In genomic region chr1:55277377-55278130, GRCh38 we compare ENCODE assay signal across 1 cellular context.
TF ChIP-seq lines count a peak whose summit lies in the region.

No MANE protein-coding gene starts in this region.

TF ChIP-seq in K562, 482 proteins besides CTCF, POLR2A, EP300 and RAD21 (continued from another document and continues in another):
- TF ChIP-seq, protein P1, sequence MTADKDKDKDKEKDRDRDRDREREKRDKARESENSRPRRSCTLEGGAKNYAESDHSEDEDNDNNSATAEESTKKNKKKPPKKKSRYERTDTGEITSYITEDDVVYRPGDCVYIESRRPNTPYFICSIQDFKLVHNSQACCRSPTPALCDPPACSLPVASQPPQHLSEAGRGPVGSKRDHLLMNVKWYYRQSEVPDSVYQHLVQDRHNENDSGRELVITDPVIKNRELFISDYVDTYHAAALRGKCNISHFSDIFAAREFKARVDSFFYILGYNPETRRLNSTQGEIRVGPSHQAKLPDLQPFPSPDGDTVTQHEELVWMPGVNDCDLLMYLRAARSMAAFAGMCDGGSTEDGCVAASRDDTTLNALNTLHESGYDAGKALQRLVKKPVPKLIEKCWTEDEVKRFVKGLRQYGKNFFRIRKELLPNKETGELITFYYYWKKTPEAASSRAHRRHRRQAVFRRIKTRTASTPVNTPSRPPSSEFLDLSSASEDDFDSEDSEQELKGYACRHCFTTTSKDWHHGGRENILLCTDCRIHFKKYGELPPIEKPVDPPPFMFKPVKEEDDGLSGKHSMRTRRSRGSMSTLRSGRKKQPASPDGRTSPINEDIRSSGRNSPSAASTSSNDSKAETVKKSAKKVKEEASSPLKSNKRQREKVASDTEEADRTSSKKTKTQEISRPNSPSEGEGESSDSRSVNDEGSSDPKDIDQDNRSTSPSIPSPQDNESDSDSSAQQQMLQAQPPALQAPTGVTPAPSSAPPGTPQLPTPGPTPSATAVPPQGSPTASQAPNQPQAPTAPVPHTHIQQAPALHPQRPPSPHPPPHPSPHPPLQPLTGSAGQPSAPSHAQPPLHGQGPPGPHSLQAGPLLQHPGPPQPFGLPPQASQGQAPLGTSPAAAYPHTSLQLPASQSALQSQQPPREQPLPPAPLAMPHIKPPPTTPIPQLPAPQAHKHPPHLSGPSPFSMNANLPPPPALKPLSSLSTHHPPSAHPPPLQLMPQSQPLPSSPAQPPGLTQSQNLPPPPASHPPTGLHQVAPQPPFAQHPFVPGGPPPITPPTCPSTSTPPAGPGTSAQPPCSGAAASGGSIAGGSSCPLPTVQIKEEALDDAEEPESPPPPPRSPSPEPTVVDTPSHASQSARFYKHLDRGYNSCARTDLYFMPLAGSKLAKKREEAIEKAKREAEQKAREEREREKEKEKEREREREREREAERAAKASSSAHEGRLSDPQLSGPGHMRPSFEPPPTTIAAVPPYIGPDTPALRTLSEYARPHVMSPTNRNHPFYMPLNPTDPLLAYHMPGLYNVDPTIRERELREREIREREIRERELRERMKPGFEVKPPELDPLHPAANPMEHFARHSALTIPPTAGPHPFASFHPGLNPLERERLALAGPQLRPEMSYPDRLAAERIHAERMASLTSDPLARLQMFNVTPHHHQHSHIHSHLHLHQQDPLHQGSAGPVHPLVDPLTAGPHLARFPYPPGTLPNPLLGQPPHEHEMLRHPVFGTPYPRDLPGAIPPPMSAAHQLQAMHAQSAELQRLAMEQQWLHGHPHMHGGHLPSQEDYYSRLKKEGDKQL (CRISPR knock-in tag; IDR thresholded peaks at IDR 0.05; ENCODE audit: borderline replicate concordance) = no peak
- TF ChIP-seq ZNF41 (CRISPR knock-in tag; conservative IDR thresholded peaks at IDR 0.05) (no peak), ARNT (IDR thresholded peaks at IDR 0.05) (no peak), ZNF143 (CRISPR knock-in tag; IDR thresholded peaks at IDR 0.05) (no peak), CSDE1 (IDR thresholded peaks at IDR 0.05) (no peak), JUND (IDR thresholded peaks at IDR 0.05; ENCODE audit: borderline replicate concordance, low read depth, low read length) (peak; percentile 83), JUND (tag; IDR thresholded peaks at IDR 0.05; ENCODE audit: borderline replicate concordance, low read depth, low read length) (peak; percentile 76; the same call in 2 of the 3 replicates), ZNF197 (CRISPR knock-in tag; IDR thresholded peaks at IDR 0.05; ENCODE audit: low read depth) (no peak), ZNF232 (CRISPR knock-in tag; IDR thresholded peaks at IDR 0.05) (no peak), CREM (IDR thresholded peaks at IDR 0.05; ENCODE audit: low read depth) (peak; percentile 81), EWSR1 (IDR thresholded peaks at IDR 0.05; ENCODE audit: borderline replicate concordance, low read depth, partially characterized antibody) (no peak), MED1 (CRISPR knock-in tag; IDR thresholded peaks at IDR 0.05; ENCODE audit: borderline replicate concordance) (no peak), VEZF1 (CRISPR knock-in tag; IDR thresholded peaks at IDR 0.05) (no peak), RFX7 (CRISPR knock-in tag; IDR thresholded peaks at IDR 0.05) (no peak), FOXJ3 (CRISPR knock-in tag; IDR thresholded peaks at IDR 0.05) (no peak), CBFA2T3 (IDR thresholded peaks at IDR 0.05) (no peak), ZNF280A (IDR thresholded peaks at IDR 0.05; ENCODE audit: low read depth, partially characterized antibody) (no peak), EP400 (IDR thresholded peaks at IDR 0.05) (peak; percentile 34; the same call in 1 of the 2 replicates), U2AF1 (optimal IDR thresholded peaks at IDR 0.05; ENCODE audit: low read depth, low read length) (no peak), GTF2F1 (IDR thresholded peaks at IDR 0.05; ENCODE audit: low read depth, low read length) (no peak), RBBP5 (IDR thresholded peaks at IDR 0.05; ENCODE audit: borderline replicate concordance, insufficient read depth, low read length, poor library complexity, severe bottlenecking) (peak; percentile 27), NR2F6 (CRISPR knock-in tag; IDR thresholded peaks at IDR 0.05) (no peak), ZNF280B (CRISPR knock-in tag; IDR thresholded peaks at IDR 0.05) (no peak), ZNF586 (CRISPR knock-in tag; conservative IDR thresholded peaks at IDR 0.05) (no peak), XRCC4 (IDR thresholded peaks at IDR 0.05; ENCODE audit: extremely low read depth, insufficient read depth, insufficient read length) (no peak), ZNF699 (CRISPR knock-in tag; IDR thresholded peaks at IDR 0.05; ENCODE audit: insufficient replicate concordance) (no peak), IRF1 (CRISPR knock-in tag; IDR thresholded peaks at IDR 0.05; ENCODE audit: borderline replicate concordance) (no peak), STAT5A (IDR thresholded peaks at IDR 0.05; ENCODE audit: borderline replicate concordance, low read length) (no peak)
- TF ChIP-seq, protein P2, sequence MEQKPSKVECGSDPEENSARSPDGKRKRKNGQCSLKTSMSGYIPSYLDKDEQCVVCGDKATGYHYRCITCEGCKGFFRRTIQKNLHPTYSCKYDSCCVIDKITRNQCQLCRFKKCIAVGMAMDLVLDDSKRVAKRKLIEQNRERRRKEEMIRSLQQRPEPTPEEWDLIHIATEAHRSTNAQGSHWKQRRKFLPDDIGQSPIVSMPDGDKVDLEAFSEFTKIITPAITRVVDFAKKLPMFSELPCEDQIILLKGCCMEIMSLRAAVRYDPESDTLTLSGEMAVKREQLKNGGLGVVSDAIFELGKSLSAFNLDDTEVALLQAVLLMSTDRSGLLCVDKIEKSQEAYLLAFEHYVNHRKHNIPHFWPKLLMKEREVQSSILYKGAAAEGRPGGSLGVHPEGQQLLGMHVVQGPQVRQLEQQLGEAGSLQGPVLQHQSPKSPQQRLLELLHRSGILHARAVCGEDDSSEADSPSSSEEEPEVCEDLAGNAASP (IDR thresholded peaks at IDR 0.05) = no peak
- TF ChIP-seq, protein P3, sequence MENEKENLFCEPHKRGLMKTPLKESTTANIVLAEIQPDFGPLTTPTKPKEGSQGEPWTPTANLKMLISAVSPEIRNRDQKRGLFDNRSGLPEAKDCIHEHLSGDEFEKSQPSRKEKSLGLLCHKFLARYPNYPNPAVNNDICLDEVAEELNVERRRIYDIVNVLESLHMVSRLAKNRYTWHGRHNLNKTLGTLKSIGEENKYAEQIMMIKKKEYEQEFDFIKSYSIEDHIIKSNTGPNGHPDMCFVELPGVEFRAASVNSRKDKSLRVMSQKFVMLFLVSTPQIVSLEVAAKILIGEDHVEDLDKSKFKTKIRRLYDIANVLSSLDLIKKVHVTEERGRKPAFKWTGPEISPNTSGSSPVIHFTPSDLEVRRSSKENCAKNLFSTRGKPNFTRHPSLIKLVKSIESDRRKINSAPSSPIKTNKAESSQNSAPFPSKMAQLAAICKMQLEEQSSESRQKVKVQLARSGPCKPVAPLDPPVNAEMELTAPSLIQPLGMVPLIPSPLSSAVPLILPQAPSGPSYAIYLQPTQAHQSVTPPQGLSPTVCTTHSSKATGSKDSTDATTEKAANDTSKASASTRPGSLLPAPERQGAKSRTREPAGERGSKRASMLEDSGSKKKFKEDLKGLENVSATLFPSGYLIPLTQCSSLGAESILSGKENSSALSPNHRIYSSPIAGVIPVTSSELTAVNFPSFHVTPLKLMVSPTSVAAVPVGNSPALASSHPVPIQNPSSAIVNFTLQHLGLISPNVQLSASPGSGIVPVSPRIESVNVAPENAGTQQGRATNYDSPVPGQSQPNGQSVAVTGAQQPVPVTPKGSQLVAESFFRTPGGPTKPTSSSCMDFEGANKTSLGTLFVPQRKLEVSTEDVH (IDR thresholded peaks at IDR 0.05; ENCODE audit: low read depth, partially characterized antibody) = no peak
- TF ChIP-seq, protein P4, sequence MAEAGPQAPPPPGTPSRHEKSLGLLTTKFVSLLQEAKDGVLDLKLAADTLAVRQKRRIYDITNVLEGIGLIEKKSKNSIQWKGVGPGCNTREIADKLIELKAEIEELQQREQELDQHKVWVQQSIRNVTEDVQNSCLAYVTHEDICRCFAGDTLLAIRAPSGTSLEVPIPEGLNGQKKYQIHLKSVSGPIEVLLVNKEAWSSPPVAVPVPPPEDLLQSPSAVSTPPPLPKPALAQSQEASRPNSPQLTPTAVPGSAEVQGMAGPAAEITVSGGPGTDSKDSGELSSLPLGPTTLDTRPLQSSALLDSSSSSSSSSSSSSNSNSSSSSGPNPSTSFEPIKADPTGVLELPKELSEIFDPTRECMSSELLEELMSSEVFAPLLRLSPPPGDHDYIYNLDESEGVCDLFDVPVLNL (CRISPR knock-in tag; IDR thresholded peaks at IDR 0.05; ENCODE audit: low read depth) = no peak
- TF ChIP-seq, protein P5, sequence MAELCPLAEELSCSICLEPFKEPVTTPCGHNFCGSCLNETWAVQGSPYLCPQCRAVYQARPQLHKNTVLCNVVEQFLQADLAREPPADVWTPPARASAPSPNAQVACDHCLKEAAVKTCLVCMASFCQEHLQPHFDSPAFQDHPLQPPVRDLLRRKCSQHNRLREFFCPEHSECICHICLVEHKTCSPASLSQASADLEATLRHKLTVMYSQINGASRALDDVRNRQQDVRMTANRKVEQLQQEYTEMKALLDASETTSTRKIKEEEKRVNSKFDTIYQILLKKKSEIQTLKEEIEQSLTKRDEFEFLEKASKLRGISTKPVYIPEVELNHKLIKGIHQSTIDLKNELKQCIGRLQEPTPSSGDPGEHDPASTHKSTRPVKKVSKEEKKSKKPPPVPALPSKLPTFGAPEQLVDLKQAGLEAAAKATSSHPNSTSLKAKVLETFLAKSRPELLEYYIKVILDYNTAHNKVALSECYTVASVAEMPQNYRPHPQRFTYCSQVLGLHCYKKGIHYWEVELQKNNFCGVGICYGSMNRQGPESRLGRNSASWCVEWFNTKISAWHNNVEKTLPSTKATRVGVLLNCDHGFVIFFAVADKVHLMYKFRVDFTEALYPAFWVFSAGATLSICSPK (IDR thresholded peaks at IDR 0.05; ENCODE audit: borderline replicate concordance) = no peak
- TF ChIP-seq, protein P6, sequence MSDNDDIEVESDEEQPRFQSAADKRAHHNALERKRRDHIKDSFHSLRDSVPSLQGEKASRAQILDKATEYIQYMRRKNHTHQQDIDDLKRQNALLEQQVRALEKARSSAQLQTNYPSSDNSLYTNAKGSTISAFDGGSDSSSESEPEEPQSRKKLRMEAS (CRISPR knock-in tag; IDR thresholded peaks at IDR 0.05) = peak; percentile 83
- TF ChIP-seq, protein P7, sequence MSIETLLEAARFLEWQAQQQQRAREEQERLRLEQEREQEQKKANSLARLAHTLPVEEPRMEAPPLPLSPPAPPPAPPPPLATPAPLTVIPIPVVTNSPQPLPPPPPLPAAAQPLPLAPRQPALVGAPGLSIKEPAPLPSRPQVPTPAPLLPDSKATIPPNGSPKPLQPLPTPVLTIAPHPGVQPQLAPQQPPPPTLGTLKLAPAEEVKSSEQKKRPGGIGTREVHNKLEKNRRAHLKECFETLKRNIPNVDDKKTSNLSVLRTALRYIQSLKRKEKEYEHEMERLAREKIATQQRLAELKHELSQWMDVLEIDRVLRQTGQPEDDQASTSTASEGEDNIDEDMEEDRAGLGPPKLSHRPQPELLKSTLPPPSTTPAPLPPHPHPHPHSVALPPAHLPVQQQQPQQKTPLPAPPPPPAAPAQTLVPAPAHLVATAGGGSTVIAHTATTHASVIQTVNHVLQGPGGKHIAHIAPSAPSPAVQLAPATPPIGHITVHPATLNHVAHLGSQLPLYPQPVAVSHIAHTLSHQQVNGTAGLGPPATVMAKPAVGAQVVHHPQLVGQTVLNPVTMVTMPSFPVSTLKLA (conservative IDR thresholded peaks at IDR 0.05) = no peak; a peak in 1 of 4 replicates
